21 cellular contexts compared by ENCODE assay signal in the genomic region with DNA sequence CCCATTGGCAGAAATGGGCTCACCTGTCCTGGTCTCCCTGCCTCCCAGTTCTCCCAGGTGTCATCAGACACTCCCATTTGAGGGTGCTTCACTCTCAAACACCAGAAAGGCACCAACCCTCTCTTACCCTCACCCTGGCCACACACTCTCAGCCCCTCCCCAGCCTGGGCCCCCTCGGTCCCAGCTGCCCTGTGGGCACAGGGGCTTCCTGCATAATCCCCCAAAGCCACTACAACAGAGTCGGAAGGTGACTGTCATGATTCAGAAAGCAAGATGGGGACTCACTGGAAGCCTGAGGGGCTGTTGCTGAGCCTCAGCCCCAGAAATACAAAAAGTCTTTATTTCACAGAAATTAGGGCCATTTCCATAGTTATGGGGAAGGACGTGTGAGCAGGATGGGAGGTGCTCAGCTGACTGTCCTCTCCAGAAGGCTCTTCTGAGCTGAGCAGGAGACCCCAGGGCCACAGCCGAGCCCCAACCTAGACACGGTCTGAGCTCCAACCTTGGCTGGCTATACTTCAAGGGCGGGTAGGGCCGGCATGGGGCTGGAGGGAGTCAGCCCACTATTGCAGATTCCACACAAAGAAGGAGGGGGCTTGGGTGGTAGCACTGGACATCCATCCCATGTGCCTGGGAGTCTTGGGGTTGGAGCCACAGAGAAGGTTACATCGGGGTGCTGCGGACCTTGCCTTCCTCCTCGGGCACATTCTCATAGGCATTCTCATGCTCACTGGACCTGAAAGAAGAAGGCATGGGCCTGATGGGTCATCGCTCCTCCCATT. TPM values are rescaled to one million over a fixed set of nuclear protein-coding genes. Genes with fewer than 3 reads are reported as not detected.
"Had no signal": no experiment of that assay in that cellular context is flagged by ENCODE, and none has a peak within 500 bp of the region (broad histone marks: within the 10 kb centered on the region; RNA-seq: fewer than 3 reads in every experiment).

No MANE protein-coding gene starts in this region.

- H3K4me3 ChIP-seq: cardiac muscle cell, hepatocyte, psoas muscle, upper lobe of left lung had no signal

- H3K4me3 Mint-ChIP-seq: activated B cell treated with CpG ODN at 0.5 μM for 24 hours; activated naive CD8-positive, alpha-beta T cell treated with anti-CD3 and anti-CD28 coated beads, Interleukin-2, amount 10 ng/mL, durations not matched to agents 7 days and 5 days; neural crest cell; stimulated activated naive CD8-positive, alpha-beta T cell treated with anti-CD3 and anti-CD28 coated beads, Interleukin-15, Interleukin-2, amounts not matched to agents 100 ng/mL and 50 ng/mL, for 24 hours; T-helper 2 cell treated with Interferon-gamma antibody and Interleukin-4, amounts not matched to agents 5 μg/mL and 100 μg/mL, for 36 hours had no signal

- H3K36me3 ChIP-seq: cardiac muscle cell, upper lobe of left lung had no signal

- H3K9me3 Mint-ChIP-seq: activated B cell treated with CpG ODN at 0.5 μM for 24 hours; activated naive CD8-positive, alpha-beta T cell treated with anti-CD3 and anti-CD28 coated beads, Interleukin-2, amount 10 ng/mL, durations not matched to agents 7 days and 5 days; neural crest cell; stimulated activated naive CD8-positive, alpha-beta T cell treated with anti-CD3 and anti-CD28 coated beads, Interleukin-15, Interleukin-2, amounts not matched to agents 100 ng/mL and 50 ng/mL, for 24 hours; T-helper 2 cell treated with Interferon-gamma antibody and Interleukin-4, amounts not matched to agents 5 μg/mL and 100 μg/mL, for 36 hours had no signal

- H3K4me1 ChIP-seq: foreskin keratinocyte had no signal

- ATAC-seq: foreskin keratinocyte, psoas muscle, right cardiac atrium had no signal

- H3K27me3 ChIP-seq: foreskin keratinocyte, hepatocyte, upper lobe of left lung had no signal

- H3K9me3 ChIP-seq: psoas muscle, upper lobe of left lung had no signal

- H3K36me3 Mint-ChIP-seq: activated naive CD8-positive, alpha-beta T cell treated with anti-CD3 and anti-CD28 coated beads, Interleukin-2, amount 10 ng/mL, durations not matched to agents 7 days and 5 days had no signal

- H3K27ac ChIP-seq: cardiac muscle cell, foreskin keratinocyte, hepatocyte, psoas muscle, upper lobe of left lung had no signal

- DNase-seq: activated B cell treated with CpG ODN at 0.5 μM for 24 hours; activated CD4-positive, alpha-beta T cell treated with anti-CD3 and anti-CD28 coated beads for 4 hours; activated naive CD8-positive, alpha-beta T cell treated with anti-CD3 and anti-CD28 coated beads, Interleukin-2, amount 10 ng/mL, durations not matched to agents 7 days and 5 days; dermis blood vessel endothelial cell; foreskin keratinocyte; psoas muscle; right cardiac atrium had no signal

- H3K27ac Mint-ChIP-seq: activated B cell treated with CpG ODN at 0.5 μM for 24 hours; stimulated activated naive CD8-positive, alpha-beta T cell treated with anti-CD3 and anti-CD28 coated beads, Interleukin-15, Interleukin-2, amounts not matched to agents 100 ng/mL and 50 ng/mL, for 24 hours; T-helper 2 cell treated with Interferon-gamma antibody and Interleukin-4, amounts not matched to agents 5 μg/mL and 100 μg/mL, for 36 hours had no signal

RNA-seq across cellular contexts. Expression of a gene that starts 6.3 kb away (rescaled TPM):
- total RNA-seq: activated B cell treated with CpG ODN at 0.5 μM for 24 hours; activated CD8-positive, alpha-beta memory T cell treated with anti-CD3 and anti-CD28 coated beads for 36 hours; activated naive CD8-positive, alpha-beta T cell treated with anti-CD3 and anti-CD28 coated beads, Interleukin-2, amount 10 ng/mL, durations not matched to agents 7 days and 5 days; cardiac muscle cell; chondrocyte; fibroblast of lung; lung microvascular endothelial cell; myocyte; neural crest cell; osteoblast; skeletal muscle tissue; temporal lobe had no signal
- polyA plus RNA-seq: cardiac muscle cell, fibroblast of lung had no signal

RNA-seq across cellular contexts. Expression of a gene that starts 46.3 kb away (rescaled TPM):
- total RNA-seq: activated B cell treated with CpG ODN at 0.5 μM for 24 hours; activated CD8-positive, alpha-beta memory T cell treated with anti-CD3 and anti-CD28 coated beads for 36 hours; activated naive CD8-positive, alpha-beta T cell treated with anti-CD3 and anti-CD28 coated beads, Interleukin-2, amount 10 ng/mL, durations not matched to agents 7 days and 5 days; cardiac muscle cell; chondrocyte; dermis blood vessel endothelial cell; fibroblast of lung; foreskin keratinocyte; lung microvascular endothelial cell; myocyte; neural crest cell; osteoblast; psoas muscle; right cardiac atrium; skeletal muscle tissue; temporal lobe had no signal
- polyA plus RNA-seq: cardiac muscle cell, fibroblast of lung, foreskin keratinocyte, right cardiac atrium had no signal

RNA-seq across cellular contexts. Expression of a gene that starts 48.5 kb away (rescaled TPM):
- total RNA-seq: activated B cell treated with CpG ODN at 0.5 μM for 24 hours; activated CD8-positive, alpha-beta memory T cell treated with anti-CD3 and anti-CD28 coated beads for 36 hours; activated naive CD8-positive, alpha-beta T cell treated with anti-CD3 and anti-CD28 coated beads, Interleukin-2, amount 10 ng/mL, durations not matched to agents 7 days and 5 days; fibroblast of lung; foreskin keratinocyte; myocyte; osteoblast had no signal
- polyA plus RNA-seq: foreskin keratinocyte, hepatocyte had no signal
